In the genomic region with DNA sequence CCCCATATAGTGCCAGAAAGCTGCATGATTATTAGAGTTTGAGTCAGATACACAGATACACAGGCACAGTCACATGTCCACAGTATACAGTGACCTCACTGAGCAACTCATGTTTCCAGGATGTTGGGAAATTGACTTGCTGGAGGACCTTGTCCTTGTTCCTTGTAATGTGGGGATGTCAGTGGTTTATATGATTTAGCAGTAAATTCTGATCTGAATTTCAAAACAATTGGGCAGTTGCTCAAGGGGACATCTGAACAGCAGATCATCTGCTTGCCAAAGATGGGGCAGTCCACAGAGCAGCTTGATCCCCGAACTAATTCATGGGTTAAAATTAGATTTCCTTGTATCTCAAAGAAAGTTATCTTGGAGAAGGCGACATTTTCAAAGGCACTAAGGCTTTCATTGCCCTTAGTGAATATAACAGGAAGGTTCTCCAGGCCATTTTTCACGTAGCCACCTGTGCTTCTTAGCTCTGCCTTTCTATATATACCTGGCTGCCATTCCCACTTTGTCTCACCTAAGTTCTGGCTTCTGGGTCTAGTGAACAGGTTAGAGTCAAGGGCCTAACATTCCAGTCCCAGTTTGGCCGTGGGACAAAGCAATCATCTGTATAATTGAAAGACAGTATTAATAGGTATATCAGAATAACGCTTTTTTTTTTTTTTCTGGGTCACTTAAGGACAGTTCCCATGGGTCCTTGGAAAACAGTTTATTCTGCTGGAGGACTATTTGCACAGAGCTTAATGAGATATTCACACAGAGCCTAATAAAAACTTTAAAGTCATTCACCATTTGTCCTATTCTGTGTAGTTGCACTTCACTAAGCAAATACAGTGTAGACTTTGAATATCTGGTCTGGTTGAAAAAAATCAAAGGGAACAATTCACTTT, we compare ENCODE assay signal across 8 cellular contexts.
DNase-seq lines count a peak whose midpoint lies in the region; ATAC-seq, FAIRE-seq and TF ChIP-seq lines count a peak whose summit lies in the region.

No MANE protein-coding gene starts in this region.

- no peak for FAIRE-seq in frontal cortex (lab: Jason Lieb, UNC)

- H3K9me3 Mint-ChIP-seq in stimulated activated naive B cell treated with anti-CD40 and anti-IgM and Interleukin-4, amounts not matched to agents 10 μg/mL and 1 μg/mL and 100 μg/mL, for 72 hours = no peaks in the 10 kb centered on the region

- H3K36me3 ChIP-seq in HEK293 (ENCODE audit: control insufficient read depth in 2 of 2, insufficient read depth in 1 of 2, low read length in 2 of 2) (no peaks in the 10 kb centered on the region; a peak in 1 of 3 replicates), WERI-Rb-1 (no peaks in the 10 kb centered on the region)

- no peaks in the 10 kb centered on the region for H3K27me3 Mint-ChIP-seq in stimulated activated naive B cell treated with anti-CD40 and anti-IgM and Interleukin-4, amounts not matched to agents 10 μg/mL and 1 μg/mL and 100 μg/mL, for 72 hours

- H3K4me3 ChIP-seq in HEK293 (ENCODE audit: low read depth, low read length) (no peak overlapping the region), WERI-Rb-1 (ENCODE audit: low read depth, low read length) (no peak overlapping the region)

- no peak overlapping the region for H3K4me3 Mint-ChIP-seq in stimulated activated naive B cell treated with anti-CD40 and anti-IgM and Interleukin-4, amounts not matched to agents 10 μg/mL and 1 μg/mL and 100 μg/mL, for 72 hours

- POLR2A ChIA-PET in HEK293 (lab: Yijun Ruan, JAX) = no interaction called here

- H3K27ac Mint-ChIP-seq in stimulated activated naive B cell treated with anti-CD40 and anti-IgM and Interleukin-4, amounts not matched to agents 10 μg/mL and 1 μg/mL and 100 μg/mL, for 72 hours = peak overlapping the region; percentile 47

- ATAC-seq in Right ventricle myocardium superior (ENCODE audit: poor library complexity) (peak; percentile 90), HG02623 (IDR thresholded peaks at IDR 0.05; ENCODE audit: unreplicated experiment) (no peak)
- peak; percentile 51 to 61 for ATAC-seq in stimulated activated naive B cell treated with anti-CD40 and anti-IgM and Interleukin-4, amounts not matched to agents 10 μg/mL and 1 μg/mL and 100 μg/mL, for 72 hours (replicated peaks)

- peaks cover 1 to 3% of the 10 kb centered on the region in 2 donors for H3K36me3 Mint-ChIP-seq in stimulated activated naive B cell treated with anti-CD40 and anti-IgM and Interleukin-4, amounts not matched to agents 10 μg/mL and 1 μg/mL and 100 μg/mL, for 72 hours

- TF ChIP-seq CTCF in HEK293 (tag by site-specific recombination; IDR thresholded peaks at IDR 0.05) (no peak), WERI-Rb-1 (IDR thresholded peaks at IDR 0.05; ENCODE audit: low read depth, low read length) (no peak)

- CTCF ChIA-PET in HEK293 (lab: Yijun Ruan, JAX) = interaction anchor here (0.6 to 1.3 kb wide), 3 partner anchors 9 to 1894 kb away, joined by 3 to 6 read pairs (median 3); no protein-coding TSS in a partner anchor

- H3K9me3 ChIP-seq in HEK293 (ENCODE audit: control insufficient read depth, insufficient read depth, low read depth, low read length) (no peaks in the 10 kb centered on the region), WERI-Rb-1 (ENCODE audit: severe bottlenecking) (no peaks in the 10 kb centered on the region)

- H3K4me1 ChIP-seq in HEK293 (ENCODE audit: control insufficient read depth, insufficient read depth, low read length) = peaks cover 16% of the 10 kb centered on the region

- H3K27ac ChIP-seq in HEK293 (ENCODE audit: extremely low read depth, low read depth, low read length) (peak overlapping the region; percentile 60), WERI-Rb-1 (no peak overlapping the region)

- H3K4me1 Mint-ChIP-seq in stimulated activated naive B cell treated with anti-CD40 and anti-IgM and Interleukin-4, amounts not matched to agents 10 μg/mL and 1 μg/mL and 100 μg/mL, for 72 hours = peaks cover 11 to 18% of the 10 kb centered on the region in 2 donors

- no peaks in the 10 kb centered on the region for H3K27me3 ChIP-seq in WERI-Rb-1 (ENCODE audit: insufficient read depth, low read depth, severe bottlenecking)

- intact Hi-C loops in Right ventricle myocardium superior (cut with DNase I) = no loop called here

- DNase-seq in RPMI7951 (ENCODE audit: low read depth) (peak; percentile 63), Right ventricle myocardium superior (no peak), WERI-Rb-1 (no peak), ecto neural progenitor cell (ENCODE audit: low spot score) (no peak), frontal cortex (ENCODE audit: low spot score in 2 of 2) (no peak)
- no peak for DNase-seq in stimulated activated naive B cell treated with anti-CD40 and anti-IgM and Interleukin-4, amounts not matched to agents 10 μg/mL and 1 μg/mL and 100 μg/mL, for 72 hours

TF ChIP-seq in HEK293, 187 proteins besides CTCF, POLR2A, EP300 and RAD21 (continues in another document):
- TF ChIP-seq TRIM28 (IDR thresholded peaks at IDR 0.05; ENCODE audit: borderline replicate concordance, low read length) (peak; percentile 23; the same call in 1 of the 2 replicates), SP2 (tag by site-specific recombination; IDR thresholded peaks at IDR 0.05) (no peak), ZBTB1 (tag by site-specific recombination; IDR thresholded peaks at IDR 0.05) (no peak), ZXDB (tag by site-specific recombination; IDR thresholded peaks at IDR 0.05) (no peak), ZNF530 (tag by site-specific recombination; IDR thresholded peaks at IDR 0.05; ENCODE audit: low read depth) (no peak), TCF7L2 (IDR thresholded peaks at IDR 0.05; ENCODE audit: borderline replicate concordance, low read depth, low read length) (no peak), ZNF555 (tag by site-specific recombination; conservative IDR thresholded peaks at IDR 0.05) (no peak), ZNF501 (tag by site-specific recombination; IDR thresholded peaks at IDR 0.05) (no peak), ZFP37 (tag by site-specific recombination; IDR thresholded peaks at IDR 0.05) (no peak), ZNF202 (tag by site-specific recombination; IDR thresholded peaks at IDR 0.05; ENCODE audit: borderline replicate concordance) (no peak), ZNF529 (tag by site-specific recombination; IDR thresholded peaks at IDR 0.05; ENCODE audit: insufficient replicate concordance) (no peak), ZNF37A (tag by site-specific recombination; IDR thresholded peaks at IDR 0.05) (no peak), ZNF155 (tag by site-specific recombination; IDR thresholded peaks at IDR 0.05) (no peak)
- TF ChIP-seq, protein P1, sequence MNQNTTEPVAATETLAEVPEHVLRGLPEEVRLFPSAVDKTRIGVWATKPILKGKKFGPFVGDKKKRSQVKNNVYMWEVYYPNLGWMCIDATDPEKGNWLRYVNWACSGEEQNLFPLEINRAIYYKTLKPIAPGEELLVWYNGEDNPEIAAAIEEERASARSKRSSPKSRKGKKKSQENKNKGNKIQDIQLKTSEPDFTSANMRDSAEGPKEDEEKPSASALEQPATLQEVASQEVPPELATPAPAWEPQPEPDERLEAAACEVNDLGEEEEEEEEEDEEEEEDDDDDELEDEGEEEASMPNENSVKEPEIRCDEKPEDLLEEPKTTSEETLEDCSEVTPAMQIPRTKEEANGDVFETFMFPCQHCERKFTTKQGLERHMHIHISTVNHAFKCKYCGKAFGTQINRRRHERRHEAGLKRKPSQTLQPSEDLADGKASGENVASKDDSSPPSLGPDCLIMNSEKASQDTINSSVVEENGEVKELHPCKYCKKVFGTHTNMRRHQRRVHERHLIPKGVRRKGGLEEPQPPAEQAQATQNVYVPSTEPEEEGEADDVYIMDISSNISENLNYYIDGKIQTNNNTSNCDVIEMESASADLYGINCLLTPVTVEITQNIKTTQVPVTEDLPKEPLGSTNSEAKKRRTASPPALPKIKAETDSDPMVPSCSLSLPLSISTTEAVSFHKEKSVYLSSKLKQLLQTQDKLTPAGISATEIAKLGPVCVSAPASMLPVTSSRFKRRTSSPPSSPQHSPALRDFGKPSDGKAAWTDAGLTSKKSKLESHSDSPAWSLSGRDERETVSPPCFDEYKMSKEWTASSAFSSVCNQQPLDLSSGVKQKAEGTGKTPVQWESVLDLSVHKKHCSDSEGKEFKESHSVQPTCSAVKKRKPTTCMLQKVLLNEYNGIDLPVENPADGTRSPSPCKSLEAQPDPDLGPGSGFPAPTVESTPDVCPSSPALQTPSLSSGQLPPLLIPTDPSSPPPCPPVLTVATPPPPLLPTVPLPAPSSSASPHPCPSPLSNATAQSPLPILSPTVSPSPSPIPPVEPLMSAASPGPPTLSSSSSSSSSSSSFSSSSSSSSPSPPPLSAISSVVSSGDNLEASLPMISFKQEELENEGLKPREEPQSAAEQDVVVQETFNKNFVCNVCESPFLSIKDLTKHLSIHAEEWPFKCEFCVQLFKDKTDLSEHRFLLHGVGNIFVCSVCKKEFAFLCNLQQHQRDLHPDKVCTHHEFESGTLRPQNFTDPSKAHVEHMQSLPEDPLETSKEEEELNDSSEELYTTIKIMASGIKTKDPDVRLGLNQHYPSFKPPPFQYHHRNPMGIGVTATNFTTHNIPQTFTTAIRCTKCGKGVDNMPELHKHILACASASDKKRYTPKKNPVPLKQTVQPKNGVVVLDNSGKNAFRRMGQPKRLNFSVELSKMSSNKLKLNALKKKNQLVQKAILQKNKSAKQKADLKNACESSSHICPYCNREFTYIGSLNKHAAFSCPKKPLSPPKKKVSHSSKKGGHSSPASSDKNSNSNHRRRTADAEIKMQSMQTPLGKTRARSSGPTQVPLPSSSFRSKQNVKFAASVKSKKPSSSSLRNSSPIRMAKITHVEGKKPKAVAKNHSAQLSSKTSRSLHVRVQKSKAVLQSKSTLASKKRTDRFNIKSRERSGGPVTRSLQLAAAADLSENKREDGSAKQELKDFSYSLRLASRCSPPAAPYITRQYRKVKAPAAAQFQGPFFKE (tag by site-specific recombination; IDR thresholded peaks at IDR 0.05; ENCODE audit: borderline replicate concordance) = no peak
- TF ChIP-seq, protein P2, sequence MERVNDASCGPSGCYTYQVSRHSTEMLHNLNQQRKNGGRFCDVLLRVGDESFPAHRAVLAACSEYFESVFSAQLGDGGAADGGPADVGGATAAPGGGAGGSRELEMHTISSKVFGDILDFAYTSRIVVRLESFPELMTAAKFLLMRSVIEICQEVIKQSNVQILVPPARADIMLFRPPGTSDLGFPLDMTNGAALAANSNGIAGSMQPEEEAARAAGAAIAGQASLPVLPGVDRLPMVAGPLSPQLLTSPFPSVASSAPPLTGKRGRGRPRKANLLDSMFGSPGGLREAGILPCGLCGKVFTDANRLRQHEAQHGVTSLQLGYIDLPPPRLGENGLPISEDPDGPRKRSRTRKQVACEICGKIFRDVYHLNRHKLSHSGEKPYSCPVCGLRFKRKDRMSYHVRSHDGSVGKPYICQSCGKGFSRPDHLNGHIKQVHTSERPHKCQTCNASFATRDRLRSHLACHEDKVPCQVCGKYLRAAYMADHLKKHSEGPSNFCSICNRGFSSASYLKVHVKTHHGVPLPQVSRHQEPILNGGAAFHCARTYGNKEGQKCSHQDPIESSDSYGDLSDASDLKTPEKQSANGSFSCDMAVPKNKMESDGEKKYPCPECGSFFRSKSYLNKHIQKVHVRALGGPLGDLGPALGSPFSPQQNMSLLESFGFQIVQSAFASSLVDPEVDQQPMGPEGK (tag by site-specific recombination; IDR thresholded peaks at IDR 0.05) = no peak
